Comparison of ENCODE assay signal across 2 cellular contexts in genomic region chr3:119297169-119297568, GRCh38.
TF ChIP-seq lines count a peak whose summit lies in the region.

No MANE protein-coding gene starts in this region.

TF ChIP-seq in IMR-90, 13 proteins besides CTCF, POLR2A, EP300 and RAD21:
- TF ChIP-seq RFX5 (IDR thresholded peaks at IDR 0.05; ENCODE audit: low read depth, low read length) (no peak), MAFK (IDR thresholded peaks at IDR 0.05; ENCODE audit: low read depth, low read length) (no peak), FOS (IDR thresholded peaks at IDR 0.05; ENCODE audit: low read depth, low read length) (no peak), CHD1 (IDR thresholded peaks at IDR 0.05; ENCODE audit: low read depth, low read length) (no peak), BHLHE40 (IDR thresholded peaks at IDR 0.05; ENCODE audit: low read depth, low read length) (no peak), ELK1 (IDR thresholded peaks at IDR 0.05; ENCODE audit: borderline replicate concordance, low read depth, low read length) (no peak), MXI1 (IDR thresholded peaks at IDR 0.05; ENCODE audit: borderline replicate concordance, low read depth, low read length) (no peak), RCOR1 (IDR thresholded peaks at IDR 0.05; ENCODE audit: insufficient replicate concordance, low read length) (no peak), USF2 (IDR thresholded peaks at IDR 0.05; ENCODE audit: low read depth, low read length) (no peak), CEBPB (IDR thresholded peaks at IDR 0.05; ENCODE audit: low read depth, low read length) (no peak), NFE2L2 (IDR thresholded peaks at IDR 0.05; ENCODE audit: low read depth, low read length) (no peak), SMC3 (IDR thresholded peaks at IDR 0.05; ENCODE audit: low read depth, low read length) (no peak), MAZ (IDR thresholded peaks at IDR 0.05; ENCODE audit: borderline replicate concordance, low read depth, low read length) (no peak)

TF ChIP-seq in endothelial cell of umbilical vein, 7 proteins besides CTCF, POLR2A, EP300 and RAD21:
- no peak for TF ChIP-seq MYC (IDR thresholded peaks at IDR 0.05; ENCODE audit: low read depth, low read length)
- TF ChIP-seq GATA2 (IDR thresholded peaks at IDR 0.05; ENCODE audit: insufficient read depth, insufficient read length, low read depth, low read length) = no peak
